In the genomic region with DNA sequence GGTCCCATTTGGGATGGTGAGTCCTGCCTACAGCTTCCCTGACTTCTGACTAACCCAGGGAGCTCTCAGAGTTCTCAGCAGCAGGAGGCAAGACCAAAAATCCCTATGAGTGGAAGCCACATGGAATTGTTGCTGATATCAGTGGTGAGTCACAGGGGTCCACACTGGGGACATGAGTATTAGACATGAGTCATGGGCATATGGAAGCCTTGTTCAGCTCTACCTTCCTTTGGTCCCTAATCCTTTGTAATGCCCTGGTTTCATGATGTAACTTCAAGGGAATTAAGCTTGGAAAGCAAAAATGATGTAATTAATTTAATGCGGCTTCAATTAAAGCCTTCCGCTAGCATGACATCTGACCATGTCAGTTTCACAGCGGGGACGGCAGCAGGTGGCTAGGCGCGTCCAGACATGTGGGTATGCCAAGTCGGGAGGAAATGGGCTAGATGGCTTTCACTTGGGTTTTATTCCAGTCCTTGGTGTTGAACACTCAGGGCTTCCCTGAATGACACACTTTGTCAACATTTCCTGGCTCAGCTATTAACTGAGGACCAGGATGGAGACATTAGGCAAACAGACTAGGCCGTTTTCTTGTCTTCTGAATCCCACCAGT, we compare ENCODE assay signal across 26 cellular contexts.
DNase-seq lines count a peak whose midpoint lies in the region; ATAC-seq, FAIRE-seq and TF ChIP-seq lines count a peak whose summit lies in the region.
"Had no signal": no experiment of that assay in that cellular context is flagged by ENCODE, and none has a peak within 500 bp of the region (broad histone marks: within the 10 kb centered on the region; RNA-seq: fewer than 3 reads in every experiment).

No MANE protein-coding gene starts in this region.

- no peak overlapping the region for H3K27ac Mint-ChIP-seq in activated T-cell treated with anti-CD3 and anti-CD28 coated beads, Interleukin-2, amount 50 U/mL, for 72 hours
- H3K27ac Mint-ChIP-seq: activated CD4-positive, alpha-beta memory T cell treated with anti-CD3 and anti-CD28 coated beads for 36 hours; activated naive CD4-positive, alpha-beta T cell treated with anti-CD3 and anti-CD28 coated beads, Interleukin-2, amount 10 ng/mL, durations not matched to agents 7 days and 5 days; CD8-positive, alpha-beta T cell; stimulated activated naive CD8-positive, alpha-beta T cell treated with anti-CD3 and anti-CD28 coated beads, Interleukin-15, Interleukin-2, amounts not matched to agents 100 ng/mL and 50 ng/mL, for 24 hours; type B pancreatic cell had no signal

- intact Hi-C loops in HepG2 (cut with micrococcal nuclease; ENCODE audit: unreplicated experiment) (no loop called here), right lobe of liver (cut with DNase I) (no loop called here)

- H3K4me1 ChIP-seq in HepG2 (ENCODE audit: insufficient read depth, low read length) (no peaks in the 10 kb centered on the region), right lobe of liver (no peaks in the 10 kb centered on the region), foreskin keratinocyte (no peaks in the 10 kb centered on the region), tibial nerve (no peaks in the 10 kb centered on the region), HAP-1 (no peaks in the 10 kb centered on the region)
- H3K4me1 ChIP-seq: body of pancreas, colonic mucosa, gastrocnemius medialis, left ventricle myocardium inferior, sigmoid colon had no signal

- no peak for TF ChIP-seq RAD21 in HepG2 (CRISPR knock-in tag; IDR thresholded peaks at IDR 0.05)

- CTCF ChIA-PET in HepG2 (lab: Yijun Ruan, JAX; ENCODE audit: low intra/inter-chr PET ratio, low total read pairs) = no interaction called here

- H4K20me1 ChIP-seq in HepG2 (ENCODE audit: insufficient read depth, low read length) = no peaks in the 10 kb centered on the region

- in situ Hi-C loops in HepG2 (cut with HindIII; ENCODE audit: extremely low pct_ligation_motif_present, low pct_unique_long_range_greater_than_20kb) (no loop called here), HAP-1 (cut with MboI; ENCODE audit: low sequenced_read_pairs) (no loop called here)

- no peaks in the 10 kb centered on the region for H3K79me2 ChIP-seq in HepG2 (ENCODE audit: insufficient read depth, low read length)

- no peak overlapping the region for H3K9ac ChIP-seq in HepG2 (ENCODE audit: insufficient read depth, low read depth, low read length)
- H3K9ac ChIP-seq: KMS-11 had no signal

- no peaks in the 10 kb centered on the region for H3K27me3 Mint-ChIP-seq in activated T-cell treated with anti-CD3 and anti-CD28 coated beads, Interleukin-2, amount 50 U/mL, for 72 hours (ENCODE audit: low read depth)
- H3K27me3 Mint-ChIP-seq: stimulated activated naive CD8-positive, alpha-beta T cell treated with anti-CD3 and anti-CD28 coated beads, Interleukin-15, Interleukin-2, amounts not matched to agents 100 ng/mL and 50 ng/mL, for 24 hours had no signal

- TF ChIP-seq CTCF in HepG2 (CRISPR knock-in tag; IDR thresholded peaks at IDR 0.05) = no peak
- TF ChIP-seq CTCF in right lobe of liver (IDR thresholded peaks at IDR 0.05) = no peak
- no peak for TF ChIP-seq CTCF in foreskin keratinocyte (conservative IDR thresholded peaks at IDR 0.05)
- no peak for TF ChIP-seq CTCF in tibial nerve (IDR thresholded peaks at IDR 0.05)

- no peak overlapping the region for H3K4me2 ChIP-seq in HepG2 (ENCODE audit: low read depth, low read length)
- H3K4me2 ChIP-seq: KMS-11 had no signal

- no peaks in the 10 kb centered on the region for H3K9me3 Mint-ChIP-seq in activated T-cell treated with anti-CD3 and anti-CD28 coated beads, Interleukin-2, amount 50 U/mL, for 72 hours
- H3K9me3 Mint-ChIP-seq: activated CD4-positive, alpha-beta memory T cell treated with anti-CD3 and anti-CD28 coated beads for 36 hours; activated naive CD4-positive, alpha-beta T cell treated with anti-CD3 and anti-CD28 coated beads, Interleukin-2, amount 10 ng/mL, durations not matched to agents 7 days and 5 days; CD8-positive, alpha-beta T cell; stimulated activated naive CD8-positive, alpha-beta T cell treated with anti-CD3 and anti-CD28 coated beads, Interleukin-15, Interleukin-2, amounts not matched to agents 100 ng/mL and 50 ng/mL, for 24 hours had no signal

- FAIRE-seq in HepG2 (lab: Jason Lieb, UNC) (no peak), RCC 7860 (lab: Jason Lieb, UNC) (no peak)
- FAIRE-seq: endothelial cell of umbilical vein, H54 had no signal

- H3K27me3 ChIP-seq in HepG2 (ENCODE audit: control insufficient read depth in 1 of 2, insufficient read depth in 2 of 2, low read length in 2 of 2) = peaks cover 0 to 20% of the 10 kb centered on the region in 2 experiments; a peak in 4 of 5 replicates
- H3K27me3 ChIP-seq in right lobe of liver = no peaks in the 10 kb centered on the region
- H3K27me3 ChIP-seq in foreskin keratinocyte = no peaks in the 10 kb centered on the region
- no peaks in the 10 kb centered on the region for H3K27me3 ChIP-seq in tibial nerve
- H3K27me3 ChIP-seq in HAP-1 (ENCODE audit: low read depth) = no peaks in the 10 kb centered on the region
- H3K27me3 ChIP-seq: body of pancreas, colonic mucosa, gastrocnemius medialis, sigmoid colon had no signal

- no peaks in the 10 kb centered on the region for H3K4me1 Mint-ChIP-seq in activated T-cell treated with anti-CD3 and anti-CD28 coated beads, Interleukin-2, amount 50 U/mL, for 72 hours (ENCODE audit: low read depth)
- H3K4me1 Mint-ChIP-seq: activated naive CD4-positive, alpha-beta T cell treated with anti-CD3 and anti-CD28 coated beads, Interleukin-2, amount 10 ng/mL, durations not matched to agents 7 days and 5 days had no signal

- H3K36me3 ChIP-seq in HepG2 (replicated peaks in 1 of 2; ENCODE audit: control insufficient read depth in 1 of 2, insufficient read depth in 2 of 2, low read length in 2 of 2) (no peaks in the 10 kb centered on the region), right lobe of liver (no peaks in the 10 kb centered on the region), tibial nerve (no peaks in the 10 kb centered on the region), HAP-1 (replicated peaks) (no peaks in the 10 kb centered on the region)
- H3K36me3 ChIP-seq: colonic mucosa, gastrocnemius medialis, left ventricle myocardium inferior, sigmoid colon had no signal

- H3K9me3 ChIP-seq in HepG2 (ENCODE audit: low read length) = no peaks in the 10 kb centered on the region
- H3K9me3 ChIP-seq in right lobe of liver = no peaks in the 10 kb centered on the region
- H3K9me3 ChIP-seq in tibial nerve = peaks cover 0 to 23% (median 0%) of the 10 kb centered on the region in 4 donors
- H3K9me3 ChIP-seq in HAP-1 = no peaks in the 10 kb centered on the region
- H3K9me3 ChIP-seq: body of pancreas, colonic mucosa, gastrocnemius medialis, sigmoid colon had no signal

- peak; percentile 3 for DNase-seq in HepG2 (ENCODE audit: low spot score)
- no peak for DNase-seq in right lobe of liver
- DNase-seq in RCC 7860 (ENCODE audit: low spot score) = peak; percentile 30
- DNase-seq in foreskin keratinocyte = no peak
- no peak for DNase-seq in tibial nerve (ENCODE audit: low spot score in 2 of 2)
- no peak for DNase-seq in activated T-cell treated with anti-CD3 and anti-CD28 coated beads, Interleukin-2, amount 50 U/mL, for 72 hours
- DNase-seq in HAP-1 (ENCODE audit: low spot score in 2 of 2) = no peak
- no peak for DNase-seq in CD1c-positive myeloid dendritic cell (ENCODE audit: extremely low spot score)
- DNase-seq: activated CD4-positive, alpha-beta memory T cell treated with anti-CD3 and anti-CD28 coated beads for 36 hours; activated naive CD4-positive, alpha-beta T cell treated with anti-CD3 and anti-CD28 coated beads, Interleukin-2, amount 10 ng/mL, durations not matched to agents 7 days and 5 days; body of pancreas; CD8-positive, alpha-beta T cell; colonic mucosa; gastrocnemius medialis; left ventricle myocardium inferior; NCI-H1436; NCI-H2227 treated with DMSO at 0.1 percent for 48 hours; sigmoid colon; stimulated activated CD4-positive, alpha-beta T cell treated with anti-CD3 and anti-CD28 coated beads, Interleukin-2, amount 100 ng/mL, for 24 hours; T-helper 1 cell had no signal

- no TSS peak for BruUV-seq in HepG2 (replicated peaks; lab: Mats Ljungman, UMichigan)

- no peak for TF ChIP-seq POLR2A in HepG2 (IDR thresholded peaks at IDR 0.05; ENCODE audit: insufficient read depth in 1 of 2, low read depth in 2 of 2, low read length in 2 of 2)
- no peak for TF ChIP-seq POLR2A in right lobe of liver (IDR thresholded peaks at IDR 0.05)
- no peak for TF ChIP-seq POLR2A in tibial nerve (IDR thresholded peaks at IDR 0.05)

- H3K27ac ChIP-seq in HepG2 (ENCODE audit: extremely low read length, insufficient read depth, low read length) (no peak overlapping the region), right lobe of liver (no peak overlapping the region), foreskin keratinocyte (no peak overlapping the region), tibial nerve (no peak overlapping the region)
- H3K27ac ChIP-seq: body of pancreas, colonic mucosa, gastrocnemius medialis, KMS-11, left ventricle myocardium inferior, sigmoid colon had no signal

- TF ChIP-seq EP300 in HepG2 (IDR thresholded peaks at IDR 0.05; ENCODE audit: low read depth in 2 of 2, low read length in 2 of 2) = no peak
- no peak for TF ChIP-seq EP300 in HepG2 (CRISPR knock-in tag; IDR thresholded peaks at IDR 0.05; ENCODE audit: borderline replicate concordance)
- no peak for TF ChIP-seq EP300 in tibial nerve (IDR thresholded peaks at IDR 0.05)

- no peak overlapping the region for H2AFZ ChIP-seq in HepG2 (ENCODE audit: low read length)

- POLR2A ChIA-PET in HepG2 (lab: Yijun Ruan, JAX) = no interaction called here

- H3K4me3 ChIP-seq in HepG2 (replicated peaks in 1 of 3; ENCODE audit: insufficient read depth in 1 of 3, low read depth in 2 of 3, low read length in 3 of 3) = no peak overlapping the region
- H3K4me3 ChIP-seq in right lobe of liver = no peak overlapping the region
- H3K4me3 ChIP-seq in tibial nerve = no peak overlapping the region
- no peak overlapping the region for H3K4me3 ChIP-seq in HAP-1
- H3K4me3 ChIP-seq: body of pancreas, colonic mucosa, gastrocnemius medialis, left ventricle myocardium inferior, sigmoid colon had no signal

- ATAC-seq in HepG2 = no peak
- ATAC-seq in right lobe of liver = no peak
- ATAC-seq in foreskin keratinocyte = peak; percentile 52
- ATAC-seq in activated T-cell treated with anti-CD3 and anti-CD28 coated beads, Interleukin-2, amount 50 U/mL, for 72 hours (replicated peaks in 1 of 2) = no peak
- ATAC-seq: body of pancreas; CD8-positive, alpha-beta T cell; gastrocnemius medialis; Right ventricle myocardium inferior had no signal

- H3K4me3 Mint-ChIP-seq in activated T-cell treated with anti-CD3 and anti-CD28 coated beads, Interleukin-2, amount 50 U/mL, for 72 hours = no peak overlapping the region
- H3K4me3 Mint-ChIP-seq: activated CD4-positive, alpha-beta memory T cell treated with anti-CD3 and anti-CD28 coated beads for 36 hours; activated naive CD4-positive, alpha-beta T cell treated with anti-CD3 and anti-CD28 coated beads, Interleukin-2, amount 10 ng/mL, durations not matched to agents 7 days and 5 days; CD8-positive, alpha-beta T cell; stimulated activated naive CD8-positive, alpha-beta T cell treated with anti-CD3 and anti-CD28 coated beads, Interleukin-15, Interleukin-2, amounts not matched to agents 100 ng/mL and 50 ng/mL, for 24 hours; type B pancreatic cell had no signal

- whole genome bisulfite sequencing in HepG2 (ENCODE audit: low lambda C conversion rate) = 51% methylated on average over 8 of the region's 8 CpGs
- 77% methylated on average over 6 of the region's 8 CpGs for WGBS in right lobe of liver (ENCODE audit: insufficient coverage, low coverage, low lambda C conversion rate, missing lambda C conversion rate)
- 86 to 88% methylated on average over 8 of the region's 8 CpGs for WGBS in tibial nerve, 2 donors

- H3K36me3 Mint-ChIP-seq in activated T-cell treated with anti-CD3 and anti-CD28 coated beads, Interleukin-2, amount 50 U/mL, for 72 hours (ENCODE audit: insufficient read depth in 2 of 2) = no peaks in the 10 kb centered on the region
- H3K36me3 Mint-ChIP-seq: activated CD4-positive, alpha-beta memory T cell treated with anti-CD3 and anti-CD28 coated beads for 36 hours; activated naive CD4-positive, alpha-beta T cell treated with anti-CD3 and anti-CD28 coated beads, Interleukin-2, amount 10 ng/mL, durations not matched to agents 7 days and 5 days; CD8-positive, alpha-beta T cell; type B pancreatic cell had no signal

Comparison
In these comparisons a context has a peak if more than half of its experiments do, and no peak if none do; other contexts are left out.
1. DNase-seq: peak in HepG2 (single experiment) and RCC 7860 (single experiment); none in right lobe of liver (0 of 3), foreskin keratinocyte (0 of 2), tibial nerve (0 of 2), activated T-cell treated with anti-CD3 and anti-CD28 coated beads, Interleukin-2, amount 50 U/mL, for 72 hours (0 of 2), HAP-1 (0 of 2) and CD1c-positive myeloid dendritic cell (single experiment).